24 cellular contexts compared by ENCODE assay signal in genomic region chr2:212960336-212960735, GRCh38.
DNase-seq lines count a peak whose midpoint lies in the region; ATAC-seq and TF ChIP-seq lines count a peak whose summit lies in the region.
"Had no signal": no experiment of that assay in that cellular context is flagged by ENCODE, and none has a peak within 500 bp of the region (broad histone marks: within the 10 kb centered on the region; RNA-seq: fewer than 3 reads in every experiment).

No MANE protein-coding gene starts in this region.

- intact Hi-C loops in OCI-LY7 (cut with micrococcal nuclease; ENCODE audit: unreplicated experiment) = no loop called here

- H3K4me1 Mint-ChIP-seq in CD4-positive, CD25-positive, alpha-beta regulatory T cell = peaks cover 45 to 70% (median 57%) of the 10 kb centered on the region in 4 donors
- peaks cover 62 to 71% of the 10 kb centered on the region in 2 donors for H3K4me1 Mint-ChIP-seq in immature natural killer cell

- H3K9me2 ChIP-seq in OCI-LY7 (ENCODE audit: insufficient read depth, low read length) = no peaks in the 10 kb centered on the region

- H3K4me2 ChIP-seq in DND-41 (ENCODE audit: insufficient read depth, low read length) (no peak overlapping the region), OCI-LY7 (ENCODE audit: low read length) (no peak overlapping the region)
- H3K4me2 ChIP-seq: BLaER1 treated with 17β-estradiol and CSF1 and Interleukin-3, amounts not matched to agents 10 nM and 100 nM; PC-9 had no signal

- TF ChIP-seq POLR2A in NB4 (IDR thresholded peaks at IDR 0.05; ENCODE audit: extremely low read depth, insufficient read length) = no peak

- no peaks in the 10 kb centered on the region for H3K27me3 ChIP-seq in CD4-positive, CD25-positive, alpha-beta regulatory T cell (ENCODE audit: control insufficient read depth, insufficient read depth, low read length)
- H3K27me3 ChIP-seq in DND-41 (ENCODE audit: insufficient read depth, low read length, poor library complexity) = no peaks in the 10 kb centered on the region
- H3K27me3 ChIP-seq: BLaER1 treated with 17β-estradiol and CSF1 and Interleukin-3, amounts not matched to agents 10 nM and 100 nM; SJCRH30 had no signal

- H3K4me3 Mint-ChIP-seq in CD4-positive, CD25-positive, alpha-beta regulatory T cell = peak overlapping the region in 1 of 4 donors; percentile 28
- peak overlapping the region; percentile 33 to 72 (median 67) for H3K4me3 Mint-ChIP-seq in immature natural killer cell
- H3K4me3 Mint-ChIP-seq: CD4-positive, alpha-beta memory T cell had no signal

- H3K4me3 ChIP-seq in CD4-positive, CD25-positive, alpha-beta regulatory T cell (ENCODE audit: low read depth, low read length) = peak overlapping the region; percentile 67
- H3K4me3 ChIP-seq in DND-41 (ENCODE audit: low read depth in 1 of 2, low read length in 2 of 2) (no peak overlapping the region), NB4 (ENCODE audit: low read depth, low read length) (no peak overlapping the region), OCI-LY7 (ENCODE audit: low read depth, low read length, poor library complexity, severe bottlenecking) (no peak overlapping the region)
- H3K4me3 ChIP-seq: BLaER1 treated with 17β-estradiol and CSF1 and Interleukin-3, amounts not matched to agents 10 nM and 100 nM; GM23248; K562; PC-9; SJCRH30 had no signal

- no peaks in the 10 kb centered on the region for H3K27me3 Mint-ChIP-seq in CD4-positive, CD25-positive, alpha-beta regulatory T cell
- H3K27me3 Mint-ChIP-seq in immature natural killer cell (ENCODE audit: low read depth in 3 of 3) = no peaks in the 10 kb centered on the region

- H3K9ac ChIP-seq in DND-41 (ENCODE audit: low read depth, low read length) = no peak overlapping the region
- H3K9ac ChIP-seq: BLaER1 treated with 17β-estradiol and CSF1 and Interleukin-3, amounts not matched to agents 10 nM and 100 nM; GM23248 had no signal

- ATAC-seq in CD4-positive, CD25-positive, alpha-beta regulatory T cell (ENCODE audit: low read depth in 2 of 2) = no peak
- ATAC-seq in DND-41 (ENCODE audit: insufficient read depth, low read depth) (no peak), GM19035 (IDR thresholded peaks at IDR 0.05; ENCODE audit: unreplicated experiment) (no peak)
- ATAC-seq in activated CD4-positive, CD25-positive, alpha-beta regulatory T cell treated with anti-CD3 and anti-CD28 coated beads, Interleukin-2, amount 50 U/mL, for 24 hours = no peak
- ATAC-seq: K562, Right ventricle myocardium inferior, SK-N-SH treated with all-trans-retinoic acid at 6 μM for 48 hours had no signal

- no peak overlapping the region for H3K27ac ChIP-seq in CD4-positive, CD25-positive, alpha-beta regulatory T cell (ENCODE audit: insufficient read depth, low read length, poor library complexity, severe bottlenecking)
- H3K27ac ChIP-seq in DND-41 (ENCODE audit: low read length) = peak overlapping the region; percentile 82
- H3K27ac ChIP-seq in OCI-LY7 (ENCODE audit: low read depth, low read length, poor library complexity, severe bottlenecking) = no peak overlapping the region
- H3K27ac ChIP-seq: BLaER1 treated with 17β-estradiol and CSF1 and Interleukin-3, amounts not matched to agents 10 nM and 100 nM; PC-9; SJCRH30 had no signal

- H4K20me1 ChIP-seq in DND-41 (ENCODE audit: insufficient read depth, low read length) = no peaks in the 10 kb centered on the region
- no peaks in the 10 kb centered on the region for H4K20me1 ChIP-seq in OCI-LY7 (ENCODE audit: insufficient read depth, low read length)
- H4K20me1 ChIP-seq: BLaER1 treated with 17β-estradiol and CSF1 and Interleukin-3, amounts not matched to agents 10 nM and 100 nM had no signal

- no peak for TF ChIP-seq CTCF in DND-41 (IDR thresholded peaks at IDR 0.05; ENCODE audit: borderline replicate concordance, extremely low read depth, low read length, poor library complexity, severe bottlenecking)
- TF ChIP-seq CTCF in NB4 (IDR thresholded peaks at IDR 0.05; ENCODE audit: low read depth, low read length) = no peak
- no peak for TF ChIP-seq CTCF in OCI-LY7 (conservative IDR thresholded peaks at IDR 0.05; ENCODE audit: low read length)

- peaks cover 47% of the 10 kb centered on the region for H3K4me1 ChIP-seq in CD4-positive, CD25-positive, alpha-beta regulatory T cell (ENCODE audit: control insufficient read depth, insufficient read depth, low read length, poor library complexity, severe bottlenecking)
- H3K4me1 ChIP-seq in DND-41 (ENCODE audit: insufficient read depth, low read length) = peaks cover 60% of the 10 kb centered on the region
- H3K4me1 ChIP-seq in OCI-LY7 (ENCODE audit: insufficient read depth, low read length, poor library complexity, severe bottlenecking) = no peaks in the 10 kb centered on the region
- H3K4me1 ChIP-seq: SJCRH30 had no signal

- peaks cover 28% of the 10 kb centered on the region for H3K36me3 ChIP-seq in CD4-positive, CD25-positive, alpha-beta regulatory T cell (ENCODE audit: control insufficient read depth, insufficient read depth, low read length)
- H3K36me3 ChIP-seq in DND-41 (ENCODE audit: insufficient read depth, low read length) (peaks cover 7% of the 10 kb centered on the region), OCI-LY7 (ENCODE audit: insufficient read depth, low read length) (no peaks in the 10 kb centered on the region)
- H3K36me3 ChIP-seq: BLaER1 treated with 17β-estradiol and CSF1 and Interleukin-3, amounts not matched to agents 10 nM and 100 nM; SJCRH30 had no signal

- peaks cover 27% of the 10 kb centered on the region for H3K36me3 Mint-ChIP-seq in CD4-positive, CD25-positive, alpha-beta regulatory T cell
- peaks cover 0 to 21% (median 5%) of the 10 kb centered on the region in 3 donors for H3K36me3 Mint-ChIP-seq in immature natural killer cell
- H3K36me3 Mint-ChIP-seq: CD4-positive, alpha-beta memory T cell had no signal

- H3K79me2 ChIP-seq in DND-41 (ENCODE audit: insufficient read depth, low read length) (no peaks in the 10 kb centered on the region), OCI-LY7 (ENCODE audit: insufficient read depth, low read depth, low read length) (no peaks in the 10 kb centered on the region)

- POLR2A ChIA-PET in OCI-LY7 (lab: Charles Lee) = interaction anchor here (0.6 kb wide), 1 partner anchor 290 kb away, joined by 4 read pairs; no protein-coding TSS in a partner anchor

- no peaks in the 10 kb centered on the region for H3K9me3 ChIP-seq in CD4-positive, CD25-positive, alpha-beta regulatory T cell (ENCODE audit: control insufficient read depth in 2 of 2, low read length in 2 of 2)
- H3K9me3 ChIP-seq in DND-41 (ENCODE audit: insufficient read depth, low read length, severe bottlenecking) (no peaks in the 10 kb centered on the region), OCI-LY7 (ENCODE audit: low read length) (no peaks in the 10 kb centered on the region)
- H3K9me3 ChIP-seq: BLaER1 treated with 17β-estradiol and CSF1 and Interleukin-3, amounts not matched to agents 10 nM and 100 nM; SJCRH30 had no signal

- CTCF ChIA-PET in OCI-LY7 (lab: Charles Lee; ENCODE audit: unreplicated experiment) = no interaction called here

- DNase-seq in CD4-positive, CD25-positive, alpha-beta regulatory T cell = no peak
- no peak for DNase-seq in DND-41
- DNase-seq in NB4 (ENCODE audit: low read depth) = peak; percentile 21
- no peak for DNase-seq in immature natural killer cell
- DNase-seq in OCI-LY7 (ENCODE audit: low spot score) = no peak
- DNase-seq in NCI-H2227 treated with DMSO at 0.1 percent for 48 hours (lab: John Stamatoyannopoulos, UW) = no peak
- DNase-seq: AML-193; CD4-positive, alpha-beta memory T cell; DMS79; GM23248; H7; NCI-H1092; NCI-H1436; NCI-H187; NCI-H524 treated with DMSO at 0.1 percent for 48 hours; NCI-H774; PC-9; SJCRH30 had no signal

- no TSS peak for BruUV-seq in OCI-LY7 (replicated peaks; lab: Mats Ljungman, UMichigan)

- H2AFZ ChIP-seq in DND-41 (ENCODE audit: low read depth, low read length) (no peak overlapping the region), OCI-LY7 (ENCODE audit: low read length) (no peak overlapping the region)
- H2AFZ ChIP-seq: PC-9 had no signal

- H3K9me3 Mint-ChIP-seq in CD4-positive, CD25-positive, alpha-beta regulatory T cell = no peaks in the 10 kb centered on the region
- H3K9me3 Mint-ChIP-seq in immature natural killer cell = no peaks in the 10 kb centered on the region

- peak overlapping the region; percentile 4 to 51 (median 35) for H3K27ac Mint-ChIP-seq in CD4-positive, CD25-positive, alpha-beta regulatory T cell
- peak overlapping the region; percentile 52 to 94 (median 84) for H3K27ac Mint-ChIP-seq in immature natural killer cell
